Comparison of ENCODE assay signal across 10 cellular contexts in genomic region chr18:58176915-58177717, GRCh38.
DNase-seq lines count a peak whose midpoint lies in the region; ATAC-seq and TF ChIP-seq lines count a peak whose summit lies in the region.
"Had no signal": no experiment of that assay in that cellular context is flagged by ENCODE, and none has a peak within 500 bp of the region (broad histone marks: within the 10 kb centered on the region; RNA-seq: fewer than 3 reads in every experiment).

No MANE protein-coding gene starts in this region.

- H3K9me3 ChIP-seq in skeletal muscle satellite cell (replicated peaks; ENCODE audit: low read length), result no peaks in the 10 kb centered on the region

- H3K36me3 ChIP-seq in skeletal muscle satellite cell (ENCODE audit: insufficient read depth, low read length), result no peaks in the 10 kb centered on the region

- no peak for TF ChIP-seq CTCF in VCaP (conservative IDR thresholded peaks at IDR 0.05)

- H3K4me3 ChIP-seq in skeletal muscle satellite cell (ENCODE audit: low read length), result peak overlapping the region; percentile 23

- H3K27me3 ChIP-seq in skeletal muscle satellite cell (ENCODE audit: control insufficient read depth, insufficient read depth, low read length), result no peaks in the 10 kb centered on the region

- peaks cover 16% of the 10 kb centered on the region for H3K4me1 ChIP-seq in skeletal muscle satellite cell (ENCODE audit: control insufficient read depth, insufficient read depth, low read length)

- H3K4me2 ChIP-seq in skeletal muscle satellite cell (ENCODE audit: low read length), result peak overlapping the region; percentile 67

- H3K9ac ChIP-seq in skeletal muscle satellite cell (ENCODE audit: low read depth, low read length), result peak overlapping the region; percentile 34

- peak; percentile 80 for DNase-seq in H4 (ENCODE audit: low spot score)
- peak; percentile 78 for DNase-seq in hepatic stellate cell (ENCODE audit: low spot score)
- DNase-seq in NCI-H774 (lab: John Stamatoyannopoulos, UW), result no peak
- DNase-seq: activated effector memory CD4-positive, alpha-beta T cell treated with anti-CD3 and anti-CD28 coated beads, Interleukin-2, amount 50 U/mL, for 16 hours; NCI-H1436 had no signal

- peak overlapping the region; percentile 94 for H3K27ac ChIP-seq in VCaP

- ATAC-seq in GM18867 (IDR thresholded peaks at IDR 0.05; ENCODE audit: unreplicated experiment) (no peak), HG03039 (IDR thresholded peaks at IDR 0.05; ENCODE audit: unreplicated experiment) (no peak), GM19328 (IDR thresholded peaks at IDR 0.05; ENCODE audit: unreplicated experiment) (no peak)
